Comparison of ENCODE assay signal across 16 cellular contexts in genomic region chr7:28434510-28434909, GRCh38. TPM values are rescaled to one million over a fixed set of nuclear protein-coding genes. Genes with fewer than 3 reads are reported as not detected.
A peak's percentile ranks its signal among the peaks of the same experiment; 100 is the strongest.
DNase-seq lines count a peak whose midpoint lies in the region; ATAC-seq, FAIRE-seq and TF ChIP-seq lines count a peak whose summit lies in the region.
"Had no signal": no experiment of that assay in that cellular context is flagged by ENCODE, and none has a peak within 500 bp of the region (broad histone marks: within the 10 kb centered on the region; RNA-seq: fewer than 3 reads in every experiment).

No MANE protein-coding gene starts in this region.

- H3K4me3 ChIP-seq in IMR-90 (ENCODE audit: insufficient read depth, low read depth, low read length) (no peak overlapping the region), kidney (ENCODE audit: low read length in 2 of 2) (no peak overlapping the region), spleen (no peak overlapping the region)

- H2AK5ac ChIP-seq in IMR-90 (ENCODE audit: low read depth, low read length), result no peak overlapping the region

- DNase-seq in IMR-90, result no peak
- DNase-seq in kidney, result no peak
- DNase-seq in spleen, result no peak
- DNase-seq in activated CD4-positive, alpha-beta memory T cell treated with anti-CD3 and anti-CD28 coated beads for 36 hours, result no peak
- no peak for DNase-seq in foreskin melanocyte
- DNase-seq in D341Med (ENCODE audit: low spot score), result no peak
- DNase-seq: C1 segment of cervical spinal cord; CD4-positive, CD25-positive, alpha-beta regulatory T cell; CD8-positive, alpha-beta memory T cell; COR-L47; DND-41; GOT3 had no signal

- peak; percentile 51 for FAIRE-seq in kidney (lab: Jason Lieb, UNC)
- FAIRE-seq: GM12891 had no signal

- H3K4me2 ChIP-seq in IMR-90 (ENCODE audit: low read depth, low read length), result no peak overlapping the region
- H3K4me2 ChIP-seq: KMS-11 had no signal

- H3K36me3 ChIP-seq in IMR-90 (ENCODE audit: control insufficient read depth, insufficient read depth, low read length), result no peaks in the 10 kb centered on the region
- no peaks in the 10 kb centered on the region for H3K36me3 ChIP-seq in kidney (ENCODE audit: control insufficient read depth in 1 of 2, insufficient read depth in 2 of 2, low read length in 2 of 2)
- no peaks in the 10 kb centered on the region for H3K36me3 ChIP-seq in spleen
- H3K36me3 ChIP-seq: BE2C had no signal

- H4K5ac ChIP-seq in IMR-90 (ENCODE audit: low read depth, low read length), result no peak overlapping the region

- H3K9me3 ChIP-seq in IMR-90 (ENCODE audit: control insufficient read depth, insufficient read depth, low read length) (no peaks in the 10 kb centered on the region), kidney (ENCODE audit: control insufficient read depth in 1 of 2, low read length in 2 of 2) (no peaks in the 10 kb centered on the region), spleen (no peaks in the 10 kb centered on the region)
- H3K9me3 ChIP-seq: BE2C had no signal

- intact Hi-C loops in IMR-90 (cut with micrococcal nuclease) (no loop called here), kidney (cut with DNase I) (no loop called here), spleen (cut with DNase I; ENCODE audit: low total_unique reads) (no loop called here)
- intact Hi-C loops in activated CD4-positive, alpha-beta memory T cell treated with anti-CD3 and anti-CD28 coated beads for 36 hours (cut with micrococcal nuclease), result no loop called here

- TF ChIP-seq RAD21 in IMR-90 (IDR thresholded peaks at IDR 0.05; ENCODE audit: low read length), result no peak

- no peak overlapping the region for H2BK15ac ChIP-seq in IMR-90 (ENCODE audit: low read depth, low read length)

- peaks cover 2% of the 10 kb centered on the region; the same call in 1 of the 2 replicates for H3K4me1 ChIP-seq in IMR-90 (ENCODE audit: control insufficient read depth, insufficient read depth, low read length)
- no peaks in the 10 kb centered on the region for H3K4me1 ChIP-seq in kidney (ENCODE audit: control insufficient read depth in 1 of 2, insufficient read depth in 1 of 2, low read depth in 1 of 2, low read length in 2 of 2)
- H3K4me1 ChIP-seq in spleen, result no peaks in the 10 kb centered on the region

- no peak overlapping the region for H2AFZ ChIP-seq in IMR-90 (replicated peaks; ENCODE audit: low read length, poor library complexity)

- in situ Hi-C loops in IMR-90 (cut with MboI; ENCODE audit: low sequenced_read_pairs), result no loop called here

- H3K9ac ChIP-seq in IMR-90 (ENCODE audit: low read depth, low read length) (no peak overlapping the region), kidney (ENCODE audit: low read length in 2 of 2) (no peak overlapping the region)
- H3K9ac ChIP-seq: KMS-11 had no signal

- no peak overlapping the region for H3K27ac ChIP-seq in IMR-90 (ENCODE audit: insufficient read depth, low read length)
- H3K27ac ChIP-seq in kidney (ENCODE audit: low read depth in 2 of 2, low read length in 2 of 2), result no peak overlapping the region
- H3K27ac ChIP-seq in spleen, result no peak overlapping the region
- H3K27ac ChIP-seq: KMS-11 had no signal

- no peaks in the 10 kb centered on the region for H3K4me1 Mint-ChIP-seq in activated CD4-positive, alpha-beta memory T cell treated with anti-CD3 and anti-CD28 coated beads for 36 hours (ENCODE audit: low read depth)
- H3K4me1 Mint-ChIP-seq: CD8-positive, alpha-beta memory T cell had no signal

- H3K18ac ChIP-seq in IMR-90 (ENCODE audit: low read depth, low read length), result no peak overlapping the region

- H3K4me3 Mint-ChIP-seq in activated CD4-positive, alpha-beta memory T cell treated with anti-CD3 and anti-CD28 coated beads for 36 hours, result no peak overlapping the region
- H3K4me3 Mint-ChIP-seq: CD4-positive, CD25-positive, alpha-beta regulatory T cell; CD8-positive, alpha-beta memory T cell had no signal

- dilution Hi-C loops in IMR-90 (cut with HindIII; ENCODE audit: low sequenced_read_pairs, unreplicated experiment), result no loop called here

- CTCF ChIA-PET in IMR-90 (lab: Yijun Ruan, JAX), result no interaction called here
- CTCF ChIA-PET in activated CD4-positive, alpha-beta memory T cell treated with anti-CD3 and anti-CD28 coated beads for 36 hours (lab: Charles Lee), result no interaction called here

- H2BK120ac ChIP-seq in IMR-90 (ENCODE audit: low read depth, low read length), result no peak overlapping the region

- H3K56ac ChIP-seq in IMR-90 (ENCODE audit: extremely low read depth, insufficient read depth, low read length), result no peak overlapping the region

- peaks cover 2% of the 10 kb centered on the region; the same call in 1 of the 2 replicates for H3K27me3 ChIP-seq in IMR-90 (ENCODE audit: control insufficient read depth, insufficient read depth, low read length)
- H3K27me3 ChIP-seq in spleen (replicated peaks in 1 of 7), result peaks cover 0 to 13% (median 5%) of the 10 kb centered on the region in 7 donors
- H3K27me3 ChIP-seq: BE2C had no signal

- no peak overlapping the region for H2BK5ac ChIP-seq in IMR-90 (ENCODE audit: low read depth, low read length, poor library complexity, severe bottlenecking)

- H3K9me1 ChIP-seq in IMR-90 (ENCODE audit: insufficient read depth, low read length), result no peaks in the 10 kb centered on the region

- H4K8ac ChIP-seq in IMR-90 (ENCODE audit: low read depth in 2 of 2, low read length in 2 of 2), result no peak overlapping the region

- TF ChIP-seq POLR2A in IMR-90 (IDR thresholded peaks at IDR 0.05; ENCODE audit: low read depth, low read length) (no peak), spleen (IDR thresholded peaks at IDR 0.05) (no peak)

- no peaks in the 10 kb centered on the region for H3K36me3 Mint-ChIP-seq in activated CD4-positive, alpha-beta memory T cell treated with anti-CD3 and anti-CD28 coated beads for 36 hours
- H3K36me3 Mint-ChIP-seq: CD4-positive, CD25-positive, alpha-beta regulatory T cell; CD8-positive, alpha-beta memory T cell had no signal

- no peak overlapping the region for H2BK20ac ChIP-seq in IMR-90 (ENCODE audit: low read depth, low read length)

- peak; percentile 57 for ATAC-seq in GM18907 (IDR thresholded peaks at IDR 0.05; ENCODE audit: unreplicated experiment)
- no peak for ATAC-seq in IMR-90 (ENCODE audit: low read depth)

- no peak overlapping the region for H2AK9ac ChIP-seq in IMR-90 (replicated peaks; ENCODE audit: low read depth, low read length, poor library complexity)

- WGBS in IMR-90 (ENCODE audit: extremely low coverage in 2 of 2, insufficient read length in 1 of 2), 2 experiments, result no CpG with 5 or more reads among the region's 1 CpG
- WGBS in spleen, 5 donors, result 46 to 77% (median 61%) methylated on average over 1 of the region's 1 CpG

- no peak overlapping the region for H3K4ac ChIP-seq in IMR-90 (ENCODE audit: low read depth, low read length)

- H3K27me3 Mint-ChIP-seq in activated CD4-positive, alpha-beta memory T cell treated with anti-CD3 and anti-CD28 coated beads for 36 hours, result peaks cover 41% of the 10 kb centered on the region

- no TSS peak for BruUV-seq in IMR-90 (replicated peaks; lab: Mats Ljungman, UMichigan)

- H3K27ac Mint-ChIP-seq in activated CD4-positive, alpha-beta memory T cell treated with anti-CD3 and anti-CD28 coated beads for 36 hours, result no peak overlapping the region
- H3K27ac Mint-ChIP-seq: CD4-positive, CD25-positive, alpha-beta regulatory T cell; CD8-positive, alpha-beta memory T cell had no signal

- POLR2A ChIA-PET in IMR-90 (lab: Charles Lee; ENCODE audit: unreplicated experiment), result no interaction called here
- POLR2A ChIA-PET in activated CD4-positive, alpha-beta memory T cell treated with anti-CD3 and anti-CD28 coated beads for 36 hours (lab: Charles Lee), result no interaction called here

- TF ChIP-seq CTCF in IMR-90 (conservative IDR thresholded peaks at IDR 0.05; ENCODE audit: low read depth, low read length) (no peak), kidney (IDR thresholded peaks at IDR 0.05; ENCODE audit: borderline replicate concordance, extremely low read depth, insufficient read depth) (no peak), spleen (IDR thresholded peaks at IDR 0.05 in 8 of 11, conservative IDR thresholded peaks at IDR 0.05 in 3 of 11) (no peak)

- H3K9me3 Mint-ChIP-seq in activated CD4-positive, alpha-beta memory T cell treated with anti-CD3 and anti-CD28 coated beads for 36 hours, result no peaks in the 10 kb centered on the region

- no peaks in the 10 kb centered on the region for H4K20me1 ChIP-seq in IMR-90 (ENCODE audit: insufficient read depth, low read length)

- no peak overlapping the region for H3K23ac ChIP-seq in IMR-90 (ENCODE audit: low read depth, low read length)

- no peaks in the 10 kb centered on the region for H3K79me1 ChIP-seq in IMR-90 (ENCODE audit: low read depth in 1 of 2, low read length in 2 of 2)

- H4K91ac ChIP-seq in IMR-90 (ENCODE audit: insufficient read depth, low read depth, low read length), result no peak overlapping the region

- H3K14ac ChIP-seq in IMR-90 (replicated peaks; ENCODE audit: low read depth, low read length), result no peak overlapping the region

TF ChIP-seq in IMR-90, 13 proteins besides CTCF, POLR2A, EP300 and RAD21:
- no peak for TF ChIP-seq MAZ (IDR thresholded peaks at IDR 0.05; ENCODE audit: borderline replicate concordance, low read depth, low read length)
- peak; percentile 21; the same call in 1 of the 2 replicates for TF ChIP-seq CEBPB (IDR thresholded peaks at IDR 0.05; ENCODE audit: low read depth, low read length)

RNA-seq across cellular contexts. Expression of gene CREB5, which starts 22.2 kb away (rescaled TPM):
- total RNA-seq in IMR-90 (2012; rRNA removed), result 7.3 and 11.1 TPM in 2 replicates
- polyA plus RNA-seq in IMR-90 (2012; rRNA removed), result 13.1 and 17.9 TPM in 2 replicates
- 8.1 and 23.7 TPM in 2 replicates for polyA plus RNA-seq in IMR-90 (2012; cell fraction: cytosol; rRNA removed)
- polyA plus RNA-seq in IMR-90 (2012; cell fraction: nucleus; rRNA removed; ENCODE audit: low replicate concordance), result 66.8 and 78.4 TPM in 2 replicates
- total RNA-seq in kidney, result 27.2 TPM
- 3.4 TPM for polyA plus RNA-seq in kidney (ENCODE audit: insufficient read depth, low read depth, low replicate concordance)
- 10 to 100 TPM; 20.7 to 56.8 (median 28.8) TPM for total RNA-seq in spleen
- 1 to 10 TPM in 2 of 3 donors, under 1 TPM in 1; 0.88 to 4.1 (median 2.0) TPM for polyA plus RNA-seq in spleen
- total RNA-seq in activated CD4-positive, alpha-beta memory T cell treated with anti-CD3 and anti-CD28 coated beads for 36 hours, result under 1 TPM; 0.15 to 0.52 TPM
- total RNA-seq: CD8-positive, alpha-beta memory T cell had no signal
- polyA plus RNA-seq: CD4-positive, CD25-positive, alpha-beta regulatory T cell; CD8-positive, alpha-beta memory T cell had no signal
